Comparison of ENCODE assay signal across 19 cellular contexts in the genomic region with DNA sequence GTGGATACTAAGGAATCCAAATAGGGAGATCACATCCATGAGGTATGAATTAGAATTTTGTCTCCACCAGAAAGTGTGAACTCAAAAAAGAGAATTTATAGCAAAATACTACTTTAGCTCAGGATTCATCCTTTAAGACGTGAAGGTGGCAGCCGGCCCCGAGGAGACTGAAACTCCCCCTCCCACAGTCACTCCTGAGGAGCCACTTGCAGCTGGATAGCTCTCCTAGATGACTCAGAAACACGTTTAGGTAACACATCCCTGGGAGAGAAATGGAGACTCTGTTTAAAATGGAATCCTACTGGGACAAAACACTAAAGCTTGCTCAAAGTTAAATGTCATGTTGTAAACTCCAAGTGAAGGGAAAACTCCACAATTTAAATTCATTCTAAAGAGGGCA. TPM values are rescaled to one million over a fixed set of nuclear protein-coding genes. Genes with fewer than 3 reads are reported as not detected.
DNase-seq lines count a peak whose midpoint lies in the region; ATAC-seq, FAIRE-seq and TF ChIP-seq lines count a peak whose summit lies in the region.
"Had no signal": no experiment of that assay in that cellular context is flagged by ENCODE, and none has a peak within 500 bp of the region (broad histone marks: within the 10 kb centered on the region; RNA-seq: fewer than 3 reads in every experiment).

No MANE protein-coding gene starts in this region.

- no peak overlapping the region for H2BK5ac ChIP-seq in mesendoderm (ENCODE audit: low read length)

- WGBS in mesendoderm (ENCODE audit: extremely low coverage, insufficient coverage, low lambda C conversion rate): no CpG with 5 or more reads among the region's 4 CpGs

- H3K36me3 ChIP-seq in mesendoderm (ENCODE audit: control insufficient read depth, insufficient read depth, low read length): no peaks in the 10 kb centered on the region
- H3K36me3 ChIP-seq in subcutaneous abdominal adipose tissue (ENCODE audit: control insufficient read depth in 5 of 5, insufficient read depth in 5 of 5, low read length in 5 of 5): peaks cover 0 to 15% (median 1%) of the 10 kb centered on the region in 5 donors

- peaks cover 3% of the 10 kb centered on the region for H3K4me1 ChIP-seq in mesendoderm (ENCODE audit: control insufficient read depth, low read depth, low read length)
- peaks cover 0 to 57% (median 38%) of the 10 kb centered on the region in 5 donors for H3K4me1 ChIP-seq in subcutaneous abdominal adipose tissue (ENCODE audit: control insufficient read depth in 5 of 5, insufficient read depth in 5 of 5, low read length in 5 of 5)

- CTCF ChIA-PET in RWPE1 (lab: Yijun Ruan, JAX): no interaction called here

- no peak overlapping the region for H2BK120ac ChIP-seq in mesendoderm (ENCODE audit: low read depth, low read length)

- no peak overlapping the region for H3K9ac ChIP-seq in mesendoderm (ENCODE audit: low read length)
- H3K9ac ChIP-seq in subcutaneous abdominal adipose tissue (ENCODE audit: low read length in 5 of 5): no peak overlapping the region

- no peak for TF ChIP-seq CTCF in RWPE1 (conservative IDR thresholded peaks at IDR 0.05; ENCODE audit: low read depth)

- no peak overlapping the region for H3K4ac ChIP-seq in mesendoderm (ENCODE audit: low read depth, low read length)

- H3K18ac ChIP-seq in mesendoderm (ENCODE audit: low read length): no peak overlapping the region

- H3K27ac ChIP-seq in mesendoderm (ENCODE audit: low read depth, low read length): no peak overlapping the region
- H3K27ac ChIP-seq in subcutaneous abdominal adipose tissue (ENCODE audit: low read depth, low read length): peak overlapping the region; percentile 87
- H3K27ac ChIP-seq in RWPE1: no peak overlapping the region
- H3K27ac ChIP-seq: C4-2B had no signal

- H4K5ac ChIP-seq in mesendoderm (ENCODE audit: low read length): no peak overlapping the region

- H3K36me3 Mint-ChIP-seq in T-helper 17 cell (ENCODE audit: low read depth): peaks cover 3% of the 10 kb centered on the region
- H3K36me3 Mint-ChIP-seq: CD8-positive, alpha-beta T cell had no signal

- no peaks in the 10 kb centered on the region for H3K27me3 Mint-ChIP-seq in T-helper 17 cell
- H3K27me3 Mint-ChIP-seq: B cell had no signal

- no peak for ATAC-seq in T-helper 17 cell
- no peak for ATAC-seq in HG02642 (IDR thresholded peaks at IDR 0.05; ENCODE audit: poor library complexity, unreplicated experiment)
- ATAC-seq: CD8-positive, alpha-beta T cell had no signal

- H3K9me3 ChIP-seq in T-helper 17 cell (ENCODE audit: control insufficient read depth, low read length, poor library complexity, severe bottlenecking) (no peaks in the 10 kb centered on the region), subcutaneous abdominal adipose tissue (ENCODE audit: control insufficient read depth in 5 of 5, low read length in 5 of 5) (no peaks in the 10 kb centered on the region)

- no peak overlapping the region for H3K4me3 Mint-ChIP-seq in T-helper 17 cell
- H3K4me3 Mint-ChIP-seq: B cell; CD8-positive, alpha-beta T cell; HFFc6 had no signal

- H3K79me2 ChIP-seq in mesendoderm (ENCODE audit: control insufficient read depth, insufficient read depth, low read length): no peaks in the 10 kb centered on the region

- H4K8ac ChIP-seq in mesendoderm (ENCODE audit: low read depth, low read length): no peak overlapping the region

- H3K4me2 ChIP-seq in mesendoderm (ENCODE audit: low read length): no peak overlapping the region

- no peak overlapping the region for H2BK15ac ChIP-seq in mesendoderm (replicated peaks; ENCODE audit: low read depth)

- H3K23ac ChIP-seq in mesendoderm (ENCODE audit: low read length): no peak overlapping the region

- peaks cover 3% of the 10 kb centered on the region for H3K4me1 Mint-ChIP-seq in T-helper 17 cell

- no peak overlapping the region for H3K56ac ChIP-seq in mesendoderm (ENCODE audit: low read length)

- DNase-seq in T-helper 17 cell (no peak), mesendoderm (peak; percentile 55), RWPE1 (ENCODE audit: low spot score) (no peak), NCI-H446 treated with DMSO at 0.1 percent for 48 hours (lab: John Stamatoyannopoulos, UW) (no peak)
- DNase-seq: CD8-positive, alpha-beta T cell; COR-L47; DMS153; DMS79 treated with DMSO at 0.1 percent for 48 hours; EL; HCEC 1CT; HFFc6; IMR-90 had no signal

- POLR2A ChIA-PET in RWPE1 (lab: Yijun Ruan, JAX; ENCODE audit: low non-redundant PET): no interaction called here

- no peak overlapping the region for H2AK5ac ChIP-seq in mesendoderm (ENCODE audit: low read length)

- H3K27ac Mint-ChIP-seq in T-helper 17 cell: peak overlapping the region; percentile 81
- H3K27ac Mint-ChIP-seq: B cell; CD8-positive, alpha-beta T cell had no signal

- no peak overlapping the region for H3K4me3 ChIP-seq in mesendoderm (ENCODE audit: low read length)
- no peak overlapping the region for H3K4me3 ChIP-seq in subcutaneous abdominal adipose tissue (ENCODE audit: low read depth in 1 of 5, low read length in 5 of 5)

- H3K79me1 ChIP-seq in mesendoderm (ENCODE audit: low read length): no peaks in the 10 kb centered on the region

- H3K27me3 ChIP-seq in mesendoderm (ENCODE audit: insufficient read depth, low read length, poor library complexity): no peaks in the 10 kb centered on the region
- H3K27me3 ChIP-seq in subcutaneous abdominal adipose tissue (ENCODE audit: control insufficient read depth in 5 of 5, insufficient read depth in 4 of 5, low read length in 5 of 5): no peaks in the 10 kb centered on the region

- FAIRE-seq in G401.6 (lab: Jason Lieb, UNC): peak; percentile 23
- FAIRE-seq: A204.1, D721Med had no signal

RNA-seq across cellular contexts. Expression of gene ICA1, which starts 46.3 kb away (rescaled TPM):
- 10 to 100 TPM in 1 of 2 donors, 1 to 10 TPM in 1; 4.5 to 12.8 TPM for total RNA-seq in T-helper 17 cell
- 14.0 TPM for polyA plus RNA-seq in mesendoderm (2013, experiment 1 of 2)
- polyA plus RNA-seq in mesendoderm (2013, experiment 2 of 2): 15.1 TPM
- total RNA-seq: B cell, HFFc6, IMR-90 had no signal
- polyA plus RNA-seq: IMR-90 had no signal
